In the genomic region with DNA sequence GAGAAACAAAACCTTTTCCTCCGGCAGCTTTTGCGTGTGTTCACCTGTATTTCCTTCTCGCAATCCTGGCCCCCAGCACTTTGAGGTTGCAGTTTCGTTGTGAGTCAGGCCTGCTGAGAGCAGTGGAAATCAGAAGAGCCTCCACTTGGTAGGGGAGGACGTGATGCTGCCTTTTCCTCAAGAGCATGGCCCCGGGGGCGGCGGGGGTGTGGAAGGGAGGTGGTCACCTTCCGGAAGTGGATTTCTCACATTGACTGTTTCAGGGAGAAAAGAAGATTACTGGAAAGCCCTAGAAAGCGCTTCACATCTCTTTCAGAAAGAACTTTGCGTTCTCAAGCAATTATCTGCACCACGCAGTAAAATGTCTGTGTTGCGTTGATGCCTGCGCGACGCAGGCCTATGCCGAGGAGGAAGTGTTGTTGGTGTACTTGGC, we compare ENCODE assay signal across 8 cellular contexts. TPM values are rescaled to one million over a fixed set of nuclear protein-coding genes. Genes with fewer than 3 reads are reported as not detected.
A peak's percentile ranks its signal among the peaks of the same experiment; 100 is the strongest.
DNase-seq lines count a peak whose midpoint lies in the region; ATAC-seq and TF ChIP-seq lines count a peak whose summit lies in the region.

No MANE protein-coding gene starts in this region.

- no peaks in the 10 kb centered on the region for H3K36me3 ChIP-seq in left ventricle myocardium inferior
- no peaks in the 10 kb centered on the region for H3K36me3 ChIP-seq in gastrocnemius medialis
- no peaks in the 10 kb centered on the region for H3K36me3 ChIP-seq in neuronal stem cell (replicated peaks in 1 of 2; ENCODE audit: control insufficient read depth in 2 of 2, insufficient read depth in 2 of 2, low read length in 2 of 2)

- no peak for TF ChIP-seq POLR2A in gastrocnemius medialis (IDR thresholded peaks at IDR 0.05)

- intact Hi-C loops in left ventricle myocardium inferior (cut with micrococcal nuclease): no loop called here
- intact Hi-C loops in gastrocnemius medialis (cut with DNase I; ENCODE audit: low total_unique reads): no loop called here

- no peak overlapping the region for H3K9ac ChIP-seq in neuronal stem cell (ENCODE audit: low read depth, low read length, poor library complexity)

- peak; percentile 57 for ATAC-seq in GM19438 (IDR thresholded peaks at IDR 0.05; ENCODE audit: low read depth, unreplicated experiment)
- peak; percentile 60 for ATAC-seq in HG03442 (IDR thresholded peaks at IDR 0.05; ENCODE audit: unreplicated experiment)
- ATAC-seq in gastrocnemius medialis: no peak

- H3K4me2 ChIP-seq in neuronal stem cell (ENCODE audit: insufficient read depth, low read length, poor library complexity, severe bottlenecking): no peak overlapping the region

- H2AFZ ChIP-seq in neuronal stem cell (ENCODE audit: low read length): no peak overlapping the region

- H3K4me1 ChIP-seq in left ventricle myocardium inferior: no peaks in the 10 kb centered on the region
- no peaks in the 10 kb centered on the region for H3K4me1 ChIP-seq in gastrocnemius medialis
- H3K4me1 ChIP-seq in neuronal stem cell (ENCODE audit: control insufficient read depth in 2 of 2, insufficient read depth in 1 of 2, low read depth in 1 of 2, low read length in 2 of 2): no peaks in the 10 kb centered on the region

- H3K79me1 ChIP-seq in neuronal stem cell (ENCODE audit: low read depth, low read length): no peaks in the 10 kb centered on the region

- H2BK120ac ChIP-seq in neuronal stem cell (ENCODE audit: low read depth, low read length): no peak overlapping the region

- H2BK15ac ChIP-seq in neuronal stem cell (ENCODE audit: low read length): no peak overlapping the region

- TF ChIP-seq CTCF in left ventricle myocardium inferior (IDR thresholded peaks at IDR 0.05; ENCODE audit: borderline replicate concordance) (no peak), coronary artery (IDR thresholded peaks at IDR 0.05) (no peak), gastrocnemius medialis (IDR thresholded peaks at IDR 0.05 in 4 of 5, conservative IDR thresholded peaks at IDR 0.05 in 1 of 5) (no peak)

- no peak overlapping the region for H2BK12ac ChIP-seq in neuronal stem cell (ENCODE audit: low read length)

- no peak overlapping the region for H4K91ac ChIP-seq in neuronal stem cell (ENCODE audit: low read depth, low read length, poor library complexity)

- H3K4ac ChIP-seq in neuronal stem cell (ENCODE audit: low read length): no peak overlapping the region

- no peak overlapping the region for H3K23ac ChIP-seq in neuronal stem cell (ENCODE audit: low read depth, low read length, poor library complexity)

- H3K4me3 ChIP-seq in left ventricle myocardium inferior (no peak overlapping the region), coronary artery (no peak overlapping the region), gastrocnemius medialis (no peak overlapping the region), neuronal stem cell (ENCODE audit: low read length in 2 of 2) (no peak overlapping the region)

- in situ Hi-C loops in gastrocnemius medialis (cut with MboI; ENCODE audit: low sequenced_read_pairs in 4 of 4): no loop called here

- no CpG with 5 or more reads among the region's 17 CpGs for WGBS in neuronal stem cell (ENCODE audit: extremely low coverage in 2 of 2, insufficient read length in 2 of 2, insufficient replicate concordance in 1 of 2), 2 donors

- no peak overlapping the region for H2AK5ac ChIP-seq in neuronal stem cell (ENCODE audit: low read depth, low read length)

- H4K8ac ChIP-seq in neuronal stem cell (ENCODE audit: low read depth, low read length): no peak overlapping the region

- no peak overlapping the region for H2BK5ac ChIP-seq in neuronal stem cell (ENCODE audit: low read length)

- H3K27me3 ChIP-seq in left ventricle myocardium inferior (ENCODE audit: low read depth) (no peaks in the 10 kb centered on the region), gastrocnemius medialis (no peaks in the 10 kb centered on the region), neuronal stem cell (ENCODE audit: control insufficient read depth in 3 of 3, insufficient read depth in 3 of 3, low read depth in 1 of 3, low read length in 3 of 3) (peaks cover 0 to 24% (median 0%) of the 10 kb centered on the region in 3 experiments)

- no peaks in the 10 kb centered on the region for H3K9me3 ChIP-seq in left ventricle myocardium inferior (replicated peaks)
- no peaks in the 10 kb centered on the region for H3K9me3 ChIP-seq in gastrocnemius medialis
- H3K9me3 ChIP-seq in neuronal stem cell (replicated peaks in 1 of 2; ENCODE audit: control insufficient read depth in 2 of 2, insufficient read depth in 1 of 2, low read depth in 1 of 2, low read length in 2 of 2): no peaks in the 10 kb centered on the region

- DNase-seq in activated T-helper 1 cell treated with Interleukin-2 at 50 U/mL for 16 hours (ENCODE audit: low read depth) (peak; percentile 60), left ventricle myocardium inferior (no peak), coronary artery (ENCODE audit: low spot score) (no peak), gastrocnemius medialis (no peak), neuronal stem cell (ENCODE audit: low spot score) (no peak)
- DNase-seq in stimulated activated CD8-positive, alpha-beta memory T cell treated with anti-CD3 and anti-CD28 coated beads, Interleukin-12 subunit alpha, Interleukin-12 subunit beta, amount 100 ng/mL, for 24 hours (ENCODE audit: extremely low read depth): peak; percentile 66

- H3K27ac ChIP-seq in left ventricle myocardium inferior (replicated peaks) (no peak overlapping the region), coronary artery (no peak overlapping the region), gastrocnemius medialis (no peak overlapping the region), neuronal stem cell (replicated peaks; ENCODE audit: low read length) (no peak overlapping the region)

- H3K14ac ChIP-seq in neuronal stem cell (ENCODE audit: low read length): no peak overlapping the region

- no peak overlapping the region for H3K18ac ChIP-seq in neuronal stem cell (ENCODE audit: low read length)

RNA-seq across cellular contexts. Expression of gene IL10, which starts 12.2 kb away (rescaled TPM):
- total RNA-seq in left ventricle myocardium inferior: 0.38 TPM
- under 1 TPM; 0.26 to 0.61 (median 0.34) TPM for total RNA-seq in gastrocnemius medialis
- not detected for polyA plus RNA-seq in neuronal stem cell (2013, experiment 1 of 2)
- not detected for polyA plus RNA-seq in neuronal stem cell (2013, experiment 2 of 2)

RNA-seq across cellular contexts. Expression of gene IL19, which starts 13.9 kb away (rescaled TPM):
- total RNA-seq in left ventricle myocardium inferior (not detected), gastrocnemius medialis (not detected)
- polyA plus RNA-seq in neuronal stem cell (2013, experiment 1 of 2): not detected
- not detected for polyA plus RNA-seq in neuronal stem cell (2013, experiment 2 of 2)

Comparison
In these comparisons a context has a peak if more than half of its experiments do, and no peak if none do; other contexts are left out.
1. ATAC-seq: peak in GM19438 (single experiment) and HG03442 (single experiment); none in gastrocnemius medialis (0 of 2).
2. DNase-seq: peak in activated T-helper 1 cell treated with Interleukin-2 at 50 U/mL for 16 hours (single experiment) and stimulated activated CD8-positive, alpha-beta memory T cell treated with anti-CD3 and anti-CD28 coated beads, Interleukin-12 subunit alpha, Interleukin-12 subunit beta, amount 100 ng/mL, for 24 hours (single experiment); none in left ventricle myocardium inferior (single experiment), coronary artery (single experiment), gastrocnemius medialis (0 of 2) and neuronal stem cell (single experiment).